15 cellular contexts compared by ENCODE assay signal in the genomic region with DNA sequence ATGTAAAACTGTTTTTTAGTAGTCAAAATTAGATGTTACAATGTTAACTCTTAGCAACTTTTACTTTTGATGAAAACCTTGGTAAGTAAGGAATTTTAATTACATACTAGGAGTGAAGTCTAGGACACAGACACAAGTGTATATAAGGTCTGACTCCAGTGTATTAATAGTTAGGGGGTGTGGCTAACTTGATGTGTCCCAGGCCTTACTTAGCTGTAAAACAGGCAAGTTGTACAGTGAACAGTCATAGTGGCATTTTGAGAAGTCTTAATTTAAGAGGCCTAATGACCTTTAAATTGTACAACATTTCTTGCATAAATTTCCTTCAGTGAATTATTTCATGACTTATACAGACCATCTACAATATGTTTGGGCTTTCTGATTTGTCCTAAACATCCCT. TPM values are rescaled to one million over a fixed set of nuclear protein-coding genes. Genes with fewer than 3 reads are reported as not detected.
A peak's percentile ranks its signal among the peaks of the same experiment; 100 is the strongest.
DNase-seq lines count a peak whose midpoint lies in the region; ATAC-seq and TF ChIP-seq lines count a peak whose summit lies in the region.
"Had no signal": no experiment of that assay in that cellular context is flagged by ENCODE, and none has a peak within 500 bp of the region (broad histone marks: within the 10 kb centered on the region; RNA-seq: fewer than 3 reads in every experiment).

No MANE protein-coding gene starts in this region.

- no peak overlapping the region for H3K4me2 ChIP-seq in PC-3 (ENCODE audit: low read length)
- H3K4me2 ChIP-seq: BLaER1 treated with 17β-estradiol and CSF1 and Interleukin-3, amounts not matched to agents 10 nM and 100 nM had no signal

- intact Hi-C loops in heart left ventricle (cut with DNase I) = loop anchor here in 1 of 10 donors (10.0 kb wide), 1 partner anchor 224 kb away; the partner anchor contains the start of gene ZNF85
- intact Hi-C loops in PC-3 (cut with micrococcal nuclease) = no loop called here
- intact Hi-C loops in esophagus muscularis mucosa (cut with DNase I) = loop anchor here (10.0 kb wide), 1 partner anchor 124 kb away; the partner anchor contains the start of gene ZNF430
- intact Hi-C loops in head of caudate nucleus (cut with DNase I) = no loop called here

- H3K4me1 Mint-ChIP-seq in neural crest cell = peaks cover under 1% of the 10 kb centered on the region

- POLR2A ChIA-PET in PC-3 (lab: Charles Lee; ENCODE audit: unreplicated experiment) = no interaction called here

- TF ChIP-seq EP300 in esophagus muscularis mucosa (IDR thresholded peaks at IDR 0.05) = no peak

- no peak overlapping the region for H3K27ac Mint-ChIP-seq in neural crest cell (ENCODE audit: unreplicated experiment)

- no peaks in the 10 kb centered on the region for H3K79me2 ChIP-seq in PC-3 (ENCODE audit: low read length)

- H3K9me3 ChIP-seq in heart left ventricle (peaks cover 0 to 10% (median 0%) of the 10 kb centered on the region in 12 donors), right atrium auricular region (no peaks in the 10 kb centered on the region), PC-3 (ENCODE audit: low read length) (peaks cover 25% of the 10 kb centered on the region), esophagus muscularis mucosa (no peaks in the 10 kb centered on the region)

- H3K27ac ChIP-seq in heart left ventricle (peak overlapping the region in 1 of 12 donors; percentile 30), right atrium auricular region (no peak overlapping the region), PC-3 (ENCODE audit: low read length) (no peak overlapping the region), esophagus muscularis mucosa (replicated peaks in 1 of 4) (no peak overlapping the region)
- H3K27ac ChIP-seq: BLaER1 treated with 17β-estradiol and CSF1 and Interleukin-3, amounts not matched to agents 10 nM and 100 nM had no signal

- no peaks in the 10 kb centered on the region for H3F3A ChIP-seq in PC-3 (ENCODE audit: low read length, unreplicated experiment)

- BruUV-seq in PC-3 (replicated peaks; lab: Mats Ljungman, UMichigan) = no TSS peak

- ATAC-seq in heart left ventricle (peak in 3 of 4 donors; percentile 82 to 97 (median 90)), PC-3 (no peak), GM18873 (IDR thresholded peaks at IDR 0.05; ENCODE audit: low FRiP score, unreplicated experiment) (no peak)

- no peaks in the 10 kb centered on the region for H3K27me3 ChIP-seq in heart left ventricle
- no peaks in the 10 kb centered on the region for H3K27me3 ChIP-seq in right atrium auricular region
- no peaks in the 10 kb centered on the region for H3K27me3 ChIP-seq in PC-3 (ENCODE audit: low read length)
- H3K27me3 ChIP-seq in esophagus muscularis mucosa = no peaks in the 10 kb centered on the region
- H3K27me3 ChIP-seq: BLaER1 treated with 17β-estradiol and CSF1 and Interleukin-3, amounts not matched to agents 10 nM and 100 nM had no signal

- CTCF ChIA-PET in PC-3 (lab: Charles Lee) = no interaction called here

- TF ChIP-seq POLR2A in heart left ventricle (IDR thresholded peaks at IDR 0.05) (no peak), esophagus muscularis mucosa (IDR thresholded peaks at IDR 0.05; ENCODE audit: low read depth) (no peak)

- peaks cover 25% of the 10 kb centered on the region for H3K9me3 Mint-ChIP-seq in neural crest cell

- H3K9ac ChIP-seq in PC-3 (ENCODE audit: low read length) = no peak overlapping the region
- H3K9ac ChIP-seq: BLaER1 treated with 17β-estradiol and CSF1 and Interleukin-3, amounts not matched to agents 10 nM and 100 nM had no signal

- H3K36me3 ChIP-seq in heart left ventricle (peaks cover 0 to 94% (median 72%) of the 10 kb centered on the region in 9 donors), right atrium auricular region (peaks cover 22% of the 10 kb centered on the region), PC-3 (ENCODE audit: low read depth, low read length) (peaks cover 94% of the 10 kb centered on the region), esophagus muscularis mucosa (peaks cover 13 to 66% (median 49%) of the 10 kb centered on the region in 4 donors)

- H2AFZ ChIP-seq in PC-3 (ENCODE audit: low read length) = no peak overlapping the region

- H3K27me3 Mint-ChIP-seq in neural crest cell (ENCODE audit: low read depth) = no peaks in the 10 kb centered on the region
- H3K27me3 Mint-ChIP-seq: CD4-positive, CD25-positive, alpha-beta regulatory T cell had no signal

- peaks cover 97% of the 10 kb centered on the region for H3K36me3 Mint-ChIP-seq in neural crest cell (ENCODE audit: low read depth)

- H3K4me1 ChIP-seq in heart left ventricle (peaks cover 0 to 11% (median 0%) of the 10 kb centered on the region in 12 donors), right atrium auricular region (no peaks in the 10 kb centered on the region), PC-3 (ENCODE audit: insufficient read depth, low read length) (no peaks in the 10 kb centered on the region), esophagus muscularis mucosa (peaks cover 0 to 4% (median 4%) of the 10 kb centered on the region in 4 donors)

- peak overlapping the region; percentile 44 for H3K4me3 Mint-ChIP-seq in neural crest cell
- H3K4me3 Mint-ChIP-seq: CD4-positive, CD25-positive, alpha-beta regulatory T cell had no signal

- H3K4me3 ChIP-seq in heart left ventricle = no peak overlapping the region
- H3K4me3 ChIP-seq in right atrium auricular region = no peak overlapping the region
- peak overlapping the region; percentile 18; the same call in 1 of the 2 replicates for H3K4me3 ChIP-seq in PC-3 (ENCODE audit: low read length)
- no peak overlapping the region for H3K4me3 ChIP-seq in esophagus muscularis mucosa

- no peaks in the 10 kb centered on the region for H4K20me1 ChIP-seq in PC-3 (ENCODE audit: low read length)
- H4K20me1 ChIP-seq: BLaER1 treated with 17β-estradiol and CSF1 and Interleukin-3, amounts not matched to agents 10 nM and 100 nM had no signal

- no peak for DNase-seq in heart left ventricle
- DNase-seq in right atrium auricular region (ENCODE audit: low spot score) = no peak
- DNase-seq in PC-3 = no peak
- peak; percentile 17 for DNase-seq in esophagus muscularis mucosa (ENCODE audit: extremely low spot score)
- DNase-seq in neural crest cell (ENCODE audit: low read depth, low spot score) = no peak
- no peak for DNase-seq in DMS 273 (lab: John Stamatoyannopoulos, UW; ENCODE audit: unreplicated experiment)
- no peak for DNase-seq in head of caudate nucleus
- DNase-seq: ACHN; Calu3; CD4-positive, CD25-positive, alpha-beta regulatory T cell; DMS79 treated with DMSO at 0.1 percent for 48 hours; EL; HCEC 1CT had no signal

- no peak for TF ChIP-seq CTCF in heart left ventricle (IDR thresholded peaks at IDR 0.05)
- no peak for TF ChIP-seq CTCF in right atrium auricular region (IDR thresholded peaks at IDR 0.05)
- TF ChIP-seq CTCF in PC-3 (conservative IDR thresholded peaks at IDR 0.05; ENCODE audit: low read depth, low read length) = no peak
- no peak for TF ChIP-seq CTCF in esophagus muscularis mucosa (IDR thresholded peaks at IDR 0.05)
- TF ChIP-seq CTCF in neural crest cell (conservative IDR thresholded peaks at IDR 0.05) = no peak

- no peaks in the 10 kb centered on the region for H3K9me2 ChIP-seq in PC-3 (replicated peaks; ENCODE audit: low read length)

RNA-seq across cellular contexts. Expression of gene ZNF431, which starts 6.8 kb away (rescaled TPM):
- total RNA-seq in heart left ventricle = 10 to 100 TPM in 6 of 9 donors, 1 to 10 TPM in 3; 4.6 to 20.0 (median 11.0) TPM
- polyA plus RNA-seq in heart left ventricle = 10 to 100 TPM in 1 of 2 donors, 1 to 10 TPM in 1; 6.1 to 11.1 TPM
- total RNA-seq in right atrium auricular region = 1 to 10 TPM; 2.3 to 3.0 TPM
- 2.5 and 9.2 TPM in 2 replicates for total RNA-seq in PC-3 (2014; rRNA removed)
- total RNA-seq in esophagus muscularis mucosa = 1 to 10 TPM; 4.1 to 9.1 (median 4.8) TPM
- total RNA-seq in neural crest cell = 29.0 and 30.4 TPM in 2 replicates

Comparison
In these comparisons a context has a peak if more than half of its experiments do, and no peak if none do; other contexts are left out.
1. ATAC-seq: peak in heart left ventricle (3 of 4); none in PC-3 (single experiment) and GM18873 (single experiment).